ENCODE assay signal across 8 cellular contexts in genomic region chr3:160400048-160400630, GRCh38. TPM values are rescaled to one million over a fixed set of nuclear protein-coding genes. Genes with fewer than 3 reads are reported as not detected.
DNase-seq lines count a peak whose midpoint lies in the region; ATAC-seq, FAIRE-seq and TF ChIP-seq lines count a peak whose summit lies in the region.

No MANE protein-coding gene starts in this region.

- H3K9me3 ChIP-seq in keratinocyte (ENCODE audit: control insufficient read depth, low read depth, low read length), result no peaks in the 10 kb centered on the region

- DNase-seq in AG09309 (ENCODE audit: low read depth), result no peak
- peak; percentile 13 to 60 (median 23) for DNase-seq in T-helper 1 cell
- DNase-seq in central memory CD4-positive, alpha-beta T cell, result peak; percentile 22
- peak; percentile 11 for DNase-seq in keratinocyte (ENCODE audit: low read depth, low spot score)
- DNase-seq in stimulated activated CD4-positive, alpha-beta T cell treated with anti-CD3 and anti-CD28 coated beads, Interleukin-15, amount 100 ng/mL, for 24 hours, result peak; percentile 56

- no peak for TF ChIP-seq CTCF in AG09309 (IDR thresholded peaks at IDR 0.05; ENCODE audit: control insufficient read depth, insufficient read depth, low read depth, low read length, missing control alignments)
- TF ChIP-seq CTCF in keratinocyte (optimal IDR thresholded peaks at IDR 0.05 in 1 of 3, IDR thresholded peaks at IDR 0.05 in 1 of 3, conservative IDR thresholded peaks at IDR 0.05 in 1 of 3; ENCODE audit: extremely low read depth in 1 of 3, insufficient read depth in 2 of 3, low read length in 3 of 3), result no peak

- H3K27me3 ChIP-seq in keratinocyte (ENCODE audit: control insufficient read depth, extremely low read depth, insufficient read depth, low read length), result no peaks in the 10 kb centered on the region

- peak; percentile 5 for ATAC-seq in GM18873 (IDR thresholded peaks at IDR 0.05; ENCODE audit: low FRiP score, unreplicated experiment)
- ATAC-seq in HG03439 (IDR thresholded peaks at IDR 0.05; ENCODE audit: unreplicated experiment), result peak; percentile 14
- ATAC-seq in GM21576 (IDR thresholded peaks at IDR 0.05; ENCODE audit: unreplicated experiment), result no peak

- FAIRE-seq in keratinocyte (lab: Jason Lieb, UNC), result no peak

- dilution Hi-C loops in keratinocyte (cut with MboI; ENCODE audit: extremely low pct_ligation_motif_present, low sequenced_read_pairs), result no loop called here

- peak overlapping the region; percentile 97 for H2AFZ ChIP-seq in keratinocyte (ENCODE audit: control insufficient read depth, low read length)

- H3K36me3 ChIP-seq in keratinocyte (ENCODE audit: control insufficient read depth in 2 of 2, extremely low read depth in 1 of 2, insufficient read depth in 2 of 2, low read length in 2 of 2), result no peaks in the 10 kb centered on the region

- no peaks in the 10 kb centered on the region for H3K9me1 ChIP-seq in keratinocyte (ENCODE audit: control insufficient read depth, extremely low read depth, insufficient read depth, low read length)

- peaks cover 6% of the 10 kb centered on the region for H4K20me1 ChIP-seq in keratinocyte (ENCODE audit: control insufficient read depth, extremely low read depth, insufficient read depth, low read length)

- H3K4me1 ChIP-seq in keratinocyte (ENCODE audit: control insufficient read depth, extremely low read depth, insufficient read depth, low read length), result peaks cover 24% of the 10 kb centered on the region

- peak overlapping the region; percentile 97 for H3K9ac ChIP-seq in keratinocyte (ENCODE audit: control insufficient read depth, extremely low read depth, insufficient read depth, low read length)

- peak overlapping the region; percentile 81 for H3K4me2 ChIP-seq in keratinocyte (ENCODE audit: control insufficient read depth, extremely low read depth, insufficient read depth, low read depth, low read length)

- peak overlapping the region; percentile 96 for H3K27ac ChIP-seq in keratinocyte (ENCODE audit: control insufficient read depth, insufficient read depth, low read length)

- H3K4me3 ChIP-seq in AG09309 (ENCODE audit: control insufficient read depth, low read depth, low read length) (peak overlapping the region; percentile 62), keratinocyte (ENCODE audit: control insufficient read depth in 2 of 3, extremely low read depth in 1 of 3, insufficient read depth in 2 of 3, low read depth in 1 of 3, low read length in 3 of 3) (peak overlapping the region; percentile 72 to 100 (median 92))

- peaks cover 77% of the 10 kb centered on the region for H3K79me2 ChIP-seq in keratinocyte (ENCODE audit: control insufficient read depth, insufficient read depth, low read length)

RNA-seq across cellular contexts. Expression of gene SMC4, which starts 0.7 kb away (rescaled TPM):
- 9.1 to 45.2 TPM (median 32.0 TPM) in 3 replicates for polyA plus RNA-seq in keratinocyte
- polyA plus RNA-seq in keratinocyte (2011; ENCODE audit: low read depth), result 49.3 TPM
- 13.1 and 18.1 TPM in 2 replicates for polyA plus RNA-seq in keratinocyte (2011; cell fraction: cytosol; rRNA removed)
- 17.9 and 33.4 TPM in 2 replicates for polyA plus RNA-seq in keratinocyte (2011; cell fraction: nucleus; rRNA removed)
- 10.0 and 34.1 TPM in 2 replicates for polyA plus RNA-seq in keratinocyte (2012; ENCODE audit: low replicate concordance)
- polyA minus RNA-seq in keratinocyte, result 2.3 to 16.0 TPM (median 4.3 TPM) in 3 replicates
- polyA minus RNA-seq in keratinocyte (2011; cell fraction: cytosol; rRNA and poly(A)+ RNA removed), result 7.7 TPM
- polyA minus RNA-seq in keratinocyte (2011; cell fraction: nucleus; rRNA and poly(A)+ RNA removed), result 13.7 and 16.4 TPM in 2 replicates

RNA-seq across cellular contexts. Expression of gene IFT80, which starts 1.1 kb away (rescaled TPM):
- polyA plus RNA-seq in keratinocyte, result 11.2 to 23.6 TPM (median 12.3 TPM) in 3 replicates
- polyA plus RNA-seq in keratinocyte (2011; ENCODE audit: low read depth), result 15.6 TPM
- 8.2 and 13.0 TPM in 2 replicates for polyA plus RNA-seq in keratinocyte (2011; cell fraction: cytosol; rRNA removed)
- 18.8 and 32.7 TPM in 2 replicates for polyA plus RNA-seq in keratinocyte (2011; cell fraction: nucleus; rRNA removed)
- polyA plus RNA-seq in keratinocyte (2012; ENCODE audit: low replicate concordance), result 5.0 and 12.7 TPM in 2 replicates
- 2.8 to 15.2 TPM (median 5.4 TPM) in 3 replicates for polyA minus RNA-seq in keratinocyte
- 20.9 TPM for polyA minus RNA-seq in keratinocyte (2011; cell fraction: cytosol; rRNA and poly(A)+ RNA removed)
- 9.4 and 23.5 TPM in 2 replicates for polyA minus RNA-seq in keratinocyte (2011; cell fraction: nucleus; rRNA and poly(A)+ RNA removed)

RNA-seq across cellular contexts. Expression of gene TRIM59, which starts 49.4 kb away (rescaled TPM):
- polyA plus RNA-seq in keratinocyte, result 4.2 to 8.0 TPM (median 6.3 TPM) in 3 replicates
- 1.7 TPM for polyA plus RNA-seq in keratinocyte (2011; ENCODE audit: low read depth)
- polyA plus RNA-seq in keratinocyte (2011; cell fraction: cytosol; rRNA removed), result 2.3 and 3.7 TPM in 2 replicates
- polyA plus RNA-seq in keratinocyte (2011; cell fraction: nucleus; rRNA removed), result 6.0 and 6.1 TPM in 2 replicates
- 2.4 and 7.9 TPM in 2 replicates for polyA plus RNA-seq in keratinocyte (2012; ENCODE audit: low replicate concordance)
- 4.3 to 10.2 TPM (median 4.9 TPM) in 3 replicates for polyA minus RNA-seq in keratinocyte
- 4.2 TPM for polyA minus RNA-seq in keratinocyte (2011; cell fraction: cytosol; rRNA and poly(A)+ RNA removed)
- polyA minus RNA-seq in keratinocyte (2011; cell fraction: nucleus; rRNA and poly(A)+ RNA removed), result 9.2 and 17.8 TPM in 2 replicates
